7 cellular contexts compared by ENCODE assay signal in genomic region chr22:34481090-34481489, GRCh38.
"Had no signal": no experiment of that assay in that cellular context is flagged by ENCODE, and none has a peak within 500 bp of the region (broad histone marks: within the 10 kb centered on the region; RNA-seq: fewer than 3 reads in every experiment).

No MANE protein-coding gene starts in this region.

- H3K27me3 Mint-ChIP-seq: IgD-negative memory B cell had no signal

- H3K4me1 Mint-ChIP-seq: IgD-negative memory B cell had no signal

- H3K27ac Mint-ChIP-seq: IgD-negative memory B cell had no signal

- H3K27ac ChIP-seq: HL-60 had no signal

- H3K4me3 Mint-ChIP-seq: IgD-negative memory B cell had no signal

- FAIRE-seq: HepG2, HTR-8/SVneo had no signal

- H3K36me3 Mint-ChIP-seq: IgD-negative memory B cell had no signal

- DNase-seq: IMR-90, KBM-7, KG1 had no signal

- ATAC-seq: HepG2 had no signal
